8 cellular contexts compared by ENCODE assay signal in genomic region chr19:40420451-40420765, GRCh38. TPM values are rescaled to one million over a fixed set of nuclear protein-coding genes. Genes with fewer than 3 reads are reported as not detected.
A peak's percentile ranks its signal among the peaks of the same experiment; 100 is the strongest.
DNase-seq lines count a peak whose midpoint lies in the region; ATAC-seq and TF ChIP-seq lines count a peak whose summit lies in the region.

No MANE protein-coding gene starts in this region.

- peak overlapping the region; percentile 77 for H3K4me3 Mint-ChIP-seq in activated CD8-positive, alpha-beta T cell treated with anti-CD3 and anti-CD28 coated beads for 36 hours
- peak overlapping the region; percentile 84 for H3K4me3 Mint-ChIP-seq in stimulated activated memory B cell treated with anti-CD40 and anti-IgM and Interleukin-4, amounts not matched to agents 10 μg/mL and 1 μg/mL and 100 μg/mL, for 72 hours

- H3K27me3 ChIP-seq in iPS-15b (ENCODE audit: control insufficient read depth, insufficient read depth, low read length), result no peaks in the 10 kb centered on the region

- H3K27ac ChIP-seq in HEK293 (ENCODE audit: extremely low read depth, low read depth, low read length), result peak overlapping the region; percentile 95

- no peak for ATAC-seq in activated CD8-positive, alpha-beta T cell treated with anti-CD3 and anti-CD28 coated beads for 36 hours
- no peak for ATAC-seq in stimulated activated memory B cell treated with anti-CD40 and anti-IgM and Interleukin-4, amounts not matched to agents 10 μg/mL and 1 μg/mL and 100 μg/mL, for 72 hours
- no peak for ATAC-seq in left colon

- H3K27ac Mint-ChIP-seq in activated CD8-positive, alpha-beta T cell treated with anti-CD3 and anti-CD28 coated beads for 36 hours, result peak overlapping the region; percentile 87
- H3K27ac Mint-ChIP-seq in stimulated activated memory B cell treated with anti-CD40 and anti-IgM and Interleukin-4, amounts not matched to agents 10 μg/mL and 1 μg/mL and 100 μg/mL, for 72 hours, result peak overlapping the region; percentile 89

- peaks cover 17% of the 10 kb centered on the region for H3K36me3 Mint-ChIP-seq in activated CD8-positive, alpha-beta T cell treated with anti-CD3 and anti-CD28 coated beads for 36 hours (ENCODE audit: low read depth)
- H3K36me3 Mint-ChIP-seq in stimulated activated memory B cell treated with anti-CD40 and anti-IgM and Interleukin-4, amounts not matched to agents 10 μg/mL and 1 μg/mL and 100 μg/mL, for 72 hours, result no peaks in the 10 kb centered on the region

- no peaks in the 10 kb centered on the region for H3K9me3 Mint-ChIP-seq in activated CD8-positive, alpha-beta T cell treated with anti-CD3 and anti-CD28 coated beads for 36 hours
- H3K9me3 Mint-ChIP-seq in stimulated activated memory B cell treated with anti-CD40 and anti-IgM and Interleukin-4, amounts not matched to agents 10 μg/mL and 1 μg/mL and 100 μg/mL, for 72 hours, result no peaks in the 10 kb centered on the region

- POLR2A ChIA-PET in HEK293 (lab: Yijun Ruan, JAX) (interaction anchor here (0.6 to 9.2 kb wide), 41 partner anchors 8 to 1734 kb away, joined by 3 to 428 read pairs (median 4); partner anchors contain the start of genes AKT2, BLVRB, C19orf47 and DYRK1B), HEK293T (lab: Yijun Ruan, JAX) (interaction anchor here (0.6 to 2.0 kb wide), 15 partner anchors 9 to 238 kb away, joined by 3 to 57 read pairs (median 6); partner anchors contain the start of genes BLVRB, C19orf47, MAP3K10 and PLD3)
- POLR2A ChIA-PET in activated CD8-positive, alpha-beta T cell treated with anti-CD3 and anti-CD28 coated beads for 36 hours (lab: Charles Lee), result interaction anchor here (0.6 to 1.5 kb wide), 9 partner anchors 11 to 338 kb away, joined by 3 to 8 read pairs (median 3); partner anchors contain the start of genes C19orf47 and SERTAD3

- DNase-seq in activated CD8-positive, alpha-beta T cell treated with anti-CD3 and anti-CD28 coated beads for 36 hours, result no peak
- no peak for DNase-seq in HEK293T (ENCODE audit: extremely low spot score)
- no peak for DNase-seq in mesenteric fat pad (ENCODE audit: low spot score)
- DNase-seq in left colon, result no peak
- no peak for DNase-seq in COLO668 (lab: John Stamatoyannopoulos, UW; ENCODE audit: unreplicated experiment)

- H3K4me1 ChIP-seq in HEK293 (ENCODE audit: control insufficient read depth, insufficient read depth, low read length) (peaks cover 21% of the 10 kb centered on the region), iPS-15b (ENCODE audit: control insufficient read depth, insufficient read depth, low read length) (peaks cover 3% of the 10 kb centered on the region)

- no peak overlapping the region for H3K4me3 ChIP-seq in HEK293 (ENCODE audit: low read depth, low read length)
- H3K4me3 ChIP-seq in iPS-15b (ENCODE audit: low read depth, low read length), result peak overlapping the region; percentile 81

- H3K27me3 Mint-ChIP-seq in activated CD8-positive, alpha-beta T cell treated with anti-CD3 and anti-CD28 coated beads for 36 hours, result no peaks in the 10 kb centered on the region
- H3K27me3 Mint-ChIP-seq in stimulated activated memory B cell treated with anti-CD40 and anti-IgM and Interleukin-4, amounts not matched to agents 10 μg/mL and 1 μg/mL and 100 μg/mL, for 72 hours, result no peaks in the 10 kb centered on the region

- no peak for TF ChIP-seq CTCF in HEK293 (tag by site-specific recombination; IDR thresholded peaks at IDR 0.05)
- TF ChIP-seq CTCF in activated CD8-positive, alpha-beta T cell treated with anti-CD3 and anti-CD28 coated beads for 36 hours (IDR thresholded peaks at IDR 0.05), result no peak

- peaks cover 13 to 15% of the 10 kb centered on the region in 2 experiments for H3K36me3 ChIP-seq in HEK293 (ENCODE audit: control insufficient read depth in 2 of 2, insufficient read depth in 1 of 2, low read length in 2 of 2)
- H3K36me3 ChIP-seq in iPS-15b (ENCODE audit: control insufficient read depth, insufficient read depth, low read length), result peaks cover 4% of the 10 kb centered on the region

- H3K9me3 ChIP-seq in HEK293 (ENCODE audit: control insufficient read depth, insufficient read depth, low read depth, low read length) (no peaks in the 10 kb centered on the region), iPS-15b (ENCODE audit: control insufficient read depth, insufficient read depth, low read length) (no peaks in the 10 kb centered on the region)

- intact Hi-C loops in activated CD8-positive, alpha-beta T cell treated with anti-CD3 and anti-CD28 coated beads for 36 hours (cut with micrococcal nuclease), result no loop called here
- intact Hi-C loops in left colon (cut with DNase I, micrococcal nuclease), result no loop called here

- peaks cover 16% of the 10 kb centered on the region for H3K4me1 Mint-ChIP-seq in activated CD8-positive, alpha-beta T cell treated with anti-CD3 and anti-CD28 coated beads for 36 hours (ENCODE audit: low read depth)
- H3K4me1 Mint-ChIP-seq in stimulated activated memory B cell treated with anti-CD40 and anti-IgM and Interleukin-4, amounts not matched to agents 10 μg/mL and 1 μg/mL and 100 μg/mL, for 72 hours, result peaks cover 32% of the 10 kb centered on the region

- H3K9ac ChIP-seq in iPS-15b (ENCODE audit: low read depth, low read length), result peak overlapping the region; percentile 70

- CTCF ChIA-PET in HEK293 (lab: Yijun Ruan, JAX) (interaction anchor here (0.6 to 3.4 kb wide), 49 partner anchors 10 to 1722 kb away, joined by 3 to 40 read pairs (median 5); partner anchors contain the start of genes BLVRB and SERTAD3), HEK293T (lab: Yijun Ruan, JAX) (interaction anchor here (0.7 to 2.0 kb wide), 5 partner anchors 9 to 25 kb away, joined by 3 to 6 read pairs (median 4); no protein-coding TSS in a partner anchor)
- CTCF ChIA-PET in activated CD8-positive, alpha-beta T cell treated with anti-CD3 and anti-CD28 coated beads for 36 hours (lab: Charles Lee), result interaction anchor here (0.5 to 4.8 kb wide), 20 partner anchors 10 to 1558 kb away, joined by 3 to 38 read pairs (median 4); partner anchors contain the start of genes BLVRB and SERTAD3

TF ChIP-seq in HEK293, 187 proteins besides CTCF, POLR2A, EP300 and RAD21 (continues in another document):
- TF ChIP-seq BCL11B (tag by site-specific recombination; IDR thresholded peaks at IDR 0.05; ENCODE audit: low read depth) (peak; percentile 100), ZNF280D (tag by site-specific recombination; IDR thresholded peaks at IDR 0.05) (peak; percentile 97)

TF ChIP-seq in HEK293T, 16 proteins besides CTCF, POLR2A, EP300 and RAD21:
- TF ChIP-seq FOXM1 (IDR thresholded peaks at IDR 0.05; ENCODE audit: borderline replicate concordance), result no peak
- no peak for TF ChIP-seq ZNF384 (IDR thresholded peaks at IDR 0.05)
- TF ChIP-seq, protein P1, sequence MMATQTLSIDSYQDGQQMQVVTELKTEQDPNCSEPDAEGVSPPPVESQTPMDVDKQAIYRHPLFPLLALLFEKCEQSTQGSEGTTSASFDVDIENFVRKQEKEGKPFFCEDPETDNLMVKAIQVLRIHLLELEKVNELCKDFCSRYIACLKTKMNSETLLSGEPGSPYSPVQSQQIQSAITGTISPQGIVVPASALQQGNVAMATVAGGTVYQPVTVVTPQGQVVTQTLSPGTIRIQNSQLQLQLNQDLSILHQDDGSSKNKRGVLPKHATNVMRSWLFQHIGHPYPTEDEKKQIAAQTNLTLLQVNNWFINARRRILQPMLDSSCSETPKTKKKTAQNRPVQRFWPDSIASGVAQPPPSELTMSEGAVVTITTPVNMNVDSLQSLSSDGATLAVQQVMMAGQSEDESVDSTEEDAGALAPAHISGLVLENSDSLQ (IDR thresholded peaks at IDR 0.05), result no peak
- no peak for TF ChIP-seq SP1 (IDR thresholded peaks at IDR 0.05)
- TF ChIP-seq ELF4 (IDR thresholded peaks at IDR 0.05), result no peak

RNA-seq across cellular contexts. Expression of gene SERTAD1, which starts 5.4 kb away (rescaled TPM):
- total RNA-seq in activated CD8-positive, alpha-beta T cell treated with anti-CD3 and anti-CD28 coated beads for 36 hours, result 10 to 100 TPM; 15.5 to 17.2 TPM
- 20.2 TPM for total RNA-seq in mesenteric fat pad
- total RNA-seq in left colon, result 10 to 100 TPM; 12.5 to 17.9 TPM

RNA-seq across cellular contexts. Expression of gene PRX, which starts 7.2 kb away (rescaled TPM):
- total RNA-seq in activated CD8-positive, alpha-beta T cell treated with anti-CD3 and anti-CD28 coated beads for 36 hours, result 1 to 10 TPM; 1.2 TPM
- total RNA-seq in mesenteric fat pad, result 2.3 TPM
- total RNA-seq in left colon, result 1 to 10 TPM; 1.2 to 2.1 TPM

RNA-seq across cellular contexts. Expression of gene SERTAD3, which starts 23.7 kb away (rescaled TPM):
- total RNA-seq in activated CD8-positive, alpha-beta T cell treated with anti-CD3 and anti-CD28 coated beads for 36 hours, result 10 to 100 TPM in 1 of 2 experiments, 1 to 10 TPM in 1; 8.8 to 11.2 TPM
- total RNA-seq in mesenteric fat pad, result 40.7 TPM
- 10 to 100 TPM; 38.3 to 43.3 TPM for total RNA-seq in left colon

RNA-seq across cellular contexts. Expression of gene HIPK4, which starts 30.4 kb away (rescaled TPM):
- total RNA-seq in activated CD8-positive, alpha-beta T cell treated with anti-CD3 and anti-CD28 coated beads for 36 hours, result not detected
- total RNA-seq in mesenteric fat pad, result 0.29 TPM
- under 1 TPM in 1 of 2 donors, not detected in 1; 0.11 TPM for total RNA-seq in left colon

RNA-seq across cellular contexts. Expression of gene BLVRB, which starts 45.1 kb away (rescaled TPM):
- 10 to 100 TPM; 21.2 to 21.7 TPM for total RNA-seq in activated CD8-positive, alpha-beta T cell treated with anti-CD3 and anti-CD28 coated beads for 36 hours
- total RNA-seq in mesenteric fat pad, result 141 TPM
- 10 to 100 TPM; 77.4 to 79.6 TPM for total RNA-seq in left colon
